1 cellular context compared by ENCODE assay signal in the genomic region with DNA sequence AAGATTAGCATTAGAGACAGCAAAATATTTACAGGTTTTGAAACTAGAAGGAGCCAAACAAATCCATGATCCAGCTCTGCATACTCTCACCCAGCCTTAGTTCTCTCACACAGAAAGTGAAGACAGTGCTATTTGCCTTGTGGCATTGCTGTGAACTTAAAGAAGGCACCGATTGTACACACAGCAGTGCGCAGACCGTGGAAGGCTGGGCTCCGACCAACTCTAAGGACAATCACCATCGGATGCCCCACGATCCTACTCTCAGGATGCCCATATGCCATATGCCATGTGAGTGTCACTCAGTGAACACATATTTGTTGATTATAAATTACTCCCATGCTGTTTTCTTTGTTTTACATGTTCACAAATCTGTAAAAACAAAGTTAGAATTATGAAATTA. TPM values are rescaled to one million over a fixed set of nuclear protein-coding genes. Genes with fewer than 3 reads are reported as not detected.
DNase-seq lines count a peak whose midpoint lies in the region; ATAC-seq, FAIRE-seq and TF ChIP-seq lines count a peak whose summit lies in the region.
"Not testable (repeated sequence)": the region's sequence is repeated elsewhere in the genome, so short reads cannot be mapped to it uniquely, and the experiment has no call there.

No MANE protein-coding gene starts in this region.

- not testable (repeated sequence) for FAIRE-seq in K562 (lab: Jason Lieb, UNC)

- not testable (repeated sequence) for TF ChIP-seq RAD21 in K562 (CRISPR knock-in tag; conservative IDR thresholded peaks at IDR 0.05 in 1 of 2, IDR thresholded peaks at IDR 0.05 in 1 of 2)

- not testable (repeated sequence) for H2AFZ ChIP-seq in K562 (ENCODE audit: low read depth, low read length)

- not testable (repeated sequence) for H3K9ac ChIP-seq in K562 (ENCODE audit: insufficient read depth in 1 of 2, low read depth in 2 of 2, low read length in 2 of 2)

- in situ Hi-C loops in K562 (cut with MboI), result not testable (repeated sequence)

- WGBS in K562 (ENCODE audit: insufficient coverage, low coverage, missing lambda C conversion rate), result no CpG with 5 or more reads among the region's 6 CpGs

- not testable (repeated sequence) for BruUV-seq in K562 (replicated peaks; lab: Mats Ljungman, UMichigan)

- ATAC-seq in K562, result peak; percentile 61

- H3K27ac ChIP-seq in K562 (ENCODE audit: extremely low read depth, low read depth, low read length), result not testable (repeated sequence)

- intact Hi-C loops in K562 (cut with micrococcal nuclease), result not testable (repeated sequence)

- H3K4me2 ChIP-seq in K562 (ENCODE audit: insufficient read depth, low read length), result not testable (repeated sequence)

- not testable (repeated sequence) for DNase-seq in K562 (ENCODE audit: extremely low read depth in 1 of 4, low spot score in 3 of 4)

- CTCF ChIA-PET in K562 (lab: Yijun Ruan, JAX; ENCODE audit: low intra/inter-chr PET ratio), result not testable (repeated sequence)

- H3K36me3 ChIP-seq in K562 (ENCODE audit: control insufficient read depth, insufficient read depth, low read length), result not testable (repeated sequence)

- TF ChIP-seq EP300 in K562 (IDR thresholded peaks at IDR 0.05; ENCODE audit: low read length), result not testable (repeated sequence)

- H3K9me1 ChIP-seq in K562 (ENCODE audit: control insufficient read depth, insufficient read depth, low read length), result not testable (repeated sequence)

- H3K79me2 ChIP-seq in K562 (ENCODE audit: control insufficient read depth, insufficient read depth, low read length), result not testable (repeated sequence)

- POLR2A ChIA-PET in K562 (lab: Yijun Ruan, JAX), result not testable (repeated sequence)

- H3K4me3 ChIP-seq in K562, result not testable (repeated sequence)

- not testable (repeated sequence) for H4K20me1 ChIP-seq in K562 (replicated peaks; ENCODE audit: control insufficient read depth, insufficient read depth, low read length)

- TF ChIP-seq CTCF in K562 (IDR thresholded peaks at IDR 0.05 in 2 of 3, conservative IDR thresholded peaks at IDR 0.05 in 1 of 3; ENCODE audit: insufficient read depth in 2 of 3, low read depth in 1 of 3, low read length in 3 of 3), result not testable (repeated sequence)

- H3K27me3 ChIP-seq in K562 (ENCODE audit: control insufficient read depth in 2 of 2, insufficient read depth in 2 of 2, low read length in 2 of 2), result not testable (repeated sequence)

- H3K4me1 ChIP-seq in K562 (replicated peaks in 1 of 2; ENCODE audit: control insufficient read depth in 2 of 2, insufficient read depth in 2 of 2, low read length in 2 of 2), result not testable (repeated sequence)

- not testable (repeated sequence) for TF ChIP-seq POLR2A in K562 (conservative IDR thresholded peaks at IDR 0.05)

- not testable (repeated sequence) for H3K9me3 ChIP-seq in K562 (replicated peaks; ENCODE audit: control insufficient read depth, insufficient read depth, low read depth, low read length)

RNA-seq across cellular contexts. Expression of a gene that starts 19.8 kb away (rescaled TPM):
- total RNA-seq in K562 (2011; cell fraction: chromatin; rRNA removed; ENCODE audit: low replicate concordance), result 375 and 579 TPM in 2 replicates
- total RNA-seq in K562 (2011; cell fraction: nucleolus; rRNA removed), result 319 and 349 TPM in 2 replicates
- 489 and 563 TPM in 2 replicates for total RNA-seq in K562 (2011; cell fraction: nucleoplasm; rRNA removed)
- 226 and 279 TPM in 2 replicates for total RNA-seq in K562 (2014; rRNA removed)
- 276 and 295 TPM in 2 replicates for total RNA-seq in K562 (2014; rRNA removed; fragmentation: Illumina TruSeq; extraction: Trizol)
- total RNA-seq in K562 (2015; rRNA removed; fragmentation: Illumina TruSeq; extraction: Trizol), result 212 and 230 TPM in 2 replicates
- total RNA-seq in K562 (2021), result 227 and 237 TPM in 2 replicates
- 632 and 750 TPM in 2 replicates for polyA plus RNA-seq in K562 (2011; rRNA removed)
- 341 and 663 TPM in 2 replicates for polyA plus RNA-seq in K562 (2011; cell fraction: cytosol; rRNA removed)
- 912 and 1,021 TPM in 2 replicates for polyA plus RNA-seq in K562 (2011; cell fraction: nucleus; rRNA removed)
- 171 and 385 TPM in 2 replicates for polyA plus RNA-seq in K562 (2012)
- polyA plus RNA-seq in K562 (2014; fragmentation: Illumina TruSeq; extraction: Trizol), result 399 and 453 TPM in 2 replicates
- polyA plus RNA-seq in K562 (2014; fragmentation: Nextera tagmentation; extraction: Ambion mirVana), result 100 to 1,000 TPM; 116 to 185 TPM
- polyA plus RNA-seq in K562 (2014; rRNA removed), result 446 and 503 TPM in 2 replicates
- 235 and 266 TPM in 2 replicates for polyA minus RNA-seq in K562 (2011; rRNA and poly(A)+ RNA removed)
- polyA minus RNA-seq in K562 (2011; cell fraction: cytosol; rRNA and poly(A)+ RNA removed), result 175 and 203 TPM in 2 replicates
- 385 and 630 TPM in 2 replicates for polyA minus RNA-seq in K562 (2011; cell fraction: nucleus; rRNA and poly(A)+ RNA removed)
